25 cellular contexts compared by ENCODE assay signal in genomic region chr9:35685506-35685905, GRCh38. TPM values are rescaled to one million over a fixed set of nuclear protein-coding genes. Genes with fewer than 3 reads are reported as not detected.
DNase-seq lines count a peak whose midpoint lies in the region; ATAC-seq, FAIRE-seq and TF ChIP-seq lines count a peak whose summit lies in the region.
"Had no signal": no experiment of that assay in that cellular context is flagged by ENCODE, and none has a peak within 500 bp of the region (broad histone marks: within the 10 kb centered on the region; RNA-seq: fewer than 3 reads in every experiment).

No MANE protein-coding gene starts in this region.

- H3K9ac ChIP-seq in K562 (ENCODE audit: insufficient read depth in 1 of 2, low read depth in 2 of 2, low read length in 2 of 2) = peak overlapping the region in 1 of 2 experiments; percentile 20; a peak in 1 of 4 replicates

- peaks cover 37% of the 10 kb centered on the region for H3K4me1 Mint-ChIP-seq in endothelial cell (ENCODE audit: unreplicated experiment)

- intact Hi-C loops in K562 (cut with micrococcal nuclease) = no loop called here
- intact Hi-C loops in right lobe of liver (cut with DNase I) = no loop called here
- intact Hi-C loops in gastrocnemius medialis (cut with DNase I; ENCODE audit: low total_unique reads) = loop anchor here (5.0 kb wide), 1 partner anchor 693 kb away; no protein-coding TSS in a partner anchor
- intact Hi-C loops in A673 (cut with micrococcal nuclease; ENCODE audit: unreplicated experiment) = no loop called here

- WGBS in K562 (ENCODE audit: insufficient coverage, low coverage, missing lambda C conversion rate) = 72% methylated on average over 4 of the region's 13 CpGs
- WGBS in right lobe of liver (ENCODE audit: insufficient coverage, low coverage, low lambda C conversion rate, missing lambda C conversion rate) = 41% methylated on average over 5 of the region's 13 CpGs

- H3K36me3 Mint-ChIP-seq in endothelial cell (ENCODE audit: low read depth, unreplicated experiment) = peaks cover 33% of the 10 kb centered on the region
- H3K36me3 Mint-ChIP-seq: memory B cell; naive thymus-derived CD8-positive, alpha-beta T cell had no signal

- DNase-seq in AG04450 (ENCODE audit: low read depth, low spot score) (no peak), K562 (ENCODE audit: extremely low read depth in 1 of 4, low spot score in 3 of 4) (no peak), right lobe of liver (peak in 1 of 3 donors; percentile 15), gastrocnemius medialis (no peak), mucosa of gallbladder (ENCODE audit: low spot score) (no peak), A673 (ENCODE audit: low spot score) (no peak), endothelial cell (ENCODE audit: low spot score) (no peak), NCI-H1105 treated with DMSO at 0.1 percent for 48 hours (lab: John Stamatoyannopoulos, UW) (no peak)
- DNase-seq: ACHN; activated CD4-positive, CD25-positive, alpha-beta regulatory T cell treated with anti-CD3 and anti-CD28 coated beads, Interleukin-2, amount 50 U/mL, for 72 hours; activated CD8-positive, alpha-beta memory T cell treated with anti-CD3 and anti-CD28 coated beads for 24 hours; activated naive CD4-positive, alpha-beta T cell treated with anti-CD3 and anti-CD28 coated beads for 36 hours; activated T-cell treated with anti-CD3 and anti-CD28 coated beads, Interleukin-2, amount 50 U/mL, for 4 hours; endodermal cell; hippocampal formation; naive thymus-derived CD8-positive, alpha-beta T cell; NCI-H1105; NCI-H2107; NCI-H524; RPMI8226; stimulated activated CD4-positive, alpha-beta T cell treated with anti-CD3 and anti-CD28 coated beads, Interleukin-4, amount 100 ng/mL, for 1 hour; stimulated activated naive CD8-positive, alpha-beta T cell treated with anti-CD3 and anti-CD28 coated beads, Interleukin-15, amount 100 ng/mL, for 72 hours had no signal

- H3K9me1 ChIP-seq in K562 (ENCODE audit: control insufficient read depth, insufficient read depth, low read length) = no peaks in the 10 kb centered on the region

- H3K79me2 ChIP-seq in K562 (ENCODE audit: control insufficient read depth, insufficient read depth, low read length) = no peaks in the 10 kb centered on the region

- H3K9me3 ChIP-seq in AG04450 (ENCODE audit: control insufficient read depth, insufficient read depth, low read length) = no peaks in the 10 kb centered on the region; the same call in 1 of the 2 replicates
- no peaks in the 10 kb centered on the region for H3K9me3 ChIP-seq in K562 (replicated peaks; ENCODE audit: control insufficient read depth, insufficient read depth, low read depth, low read length)
- no peaks in the 10 kb centered on the region for H3K9me3 ChIP-seq in right lobe of liver
- H3K9me3 ChIP-seq in gastrocnemius medialis = no peaks in the 10 kb centered on the region
- H3K9me3 ChIP-seq in A673 (ENCODE audit: low read depth, low read length, poor library complexity, severe bottlenecking) = no peaks in the 10 kb centered on the region
- H3K9me3 ChIP-seq: HAP-1 had no signal

- ATAC-seq in K562 = no peak
- peak in 3 of 4 donors; percentile 14 to 66 (median 34) for ATAC-seq in right lobe of liver
- no peak for ATAC-seq in gastrocnemius medialis
- ATAC-seq: activated T-cell treated with anti-CD3 and anti-CD28 coated beads, Interleukin-2, amount 50 U/mL, for 4 hours; naive thymus-derived CD8-positive, alpha-beta T cell; stimulated activated naive CD8-positive, alpha-beta T cell treated with anti-CD3 and anti-CD28 coated beads, Interleukin-15, amount 100 ng/mL, for 72 hours had no signal

- H4K20me1 ChIP-seq in K562 (replicated peaks; ENCODE audit: control insufficient read depth, insufficient read depth, low read length) = no peaks in the 10 kb centered on the region

- peaks cover 11% of the 10 kb centered on the region for H3K27me3 Mint-ChIP-seq in endothelial cell (ENCODE audit: unreplicated experiment)
- H3K27me3 Mint-ChIP-seq: memory B cell; naive thymus-derived CD8-positive, alpha-beta T cell; stimulated activated naive CD8-positive, alpha-beta T cell treated with anti-CD3 and anti-CD28 coated beads, Interleukin-15, amount 100 ng/mL, for 72 hours had no signal

- H3K4me1 ChIP-seq in K562 (replicated peaks in 1 of 2; ENCODE audit: control insufficient read depth in 2 of 2, insufficient read depth in 2 of 2, low read length in 2 of 2) = peaks cover 13 to 16% of the 10 kb centered on the region in 2 experiments; a peak in 4 of 5 replicates
- H3K4me1 ChIP-seq in right lobe of liver = peaks cover 0 to 2% (median 0%) of the 10 kb centered on the region in 4 donors
- peaks cover 40 to 51% of the 10 kb centered on the region in 2 donors for H3K4me1 ChIP-seq in gastrocnemius medialis
- peaks cover 25% of the 10 kb centered on the region for H3K4me1 ChIP-seq in A673 (ENCODE audit: insufficient read depth, low read length, poor library complexity, severe bottlenecking)
- H3K4me1 ChIP-seq: HAP-1 had no signal

- no peaks in the 10 kb centered on the region for H3K9me3 Mint-ChIP-seq in endothelial cell (ENCODE audit: unreplicated experiment)
- H3K9me3 Mint-ChIP-seq: activated naive CD4-positive, alpha-beta T cell treated with anti-CD3 and anti-CD28 coated beads for 36 hours; activated T-cell treated with anti-CD3 and anti-CD28 coated beads, Interleukin-2, amount 50 U/mL, for 4 hours; endodermal cell; memory B cell; naive thymus-derived CD8-positive, alpha-beta T cell; stimulated activated naive CD8-positive, alpha-beta T cell treated with anti-CD3 and anti-CD28 coated beads, Interleukin-15, amount 100 ng/mL, for 72 hours had no signal

- no peaks in the 10 kb centered on the region for H3K27me3 ChIP-seq in AG04450 (ENCODE audit: control insufficient read depth, insufficient read depth, low read length)
- no peaks in the 10 kb centered on the region for H3K27me3 ChIP-seq in K562 (ENCODE audit: control insufficient read depth in 2 of 2, insufficient read depth in 2 of 2, low read length in 2 of 2)
- no peaks in the 10 kb centered on the region for H3K27me3 ChIP-seq in right lobe of liver
- no peaks in the 10 kb centered on the region for H3K27me3 ChIP-seq in gastrocnemius medialis
- H3K27me3 ChIP-seq in A673 (replicated peaks; ENCODE audit: insufficient read depth, low read depth, low read length, poor library complexity) = no peaks in the 10 kb centered on the region

- in situ Hi-C loops in K562 (cut with MboI) (no loop called here), gastrocnemius medialis (cut with MboI; ENCODE audit: low sequenced_read_pairs in 4 of 4) (no loop called here)

- CTCF ChIA-PET in AG04450 (lab: Charles Lee) = interaction anchor here (6.4 kb wide), 1 partner anchor 11 kb away, joined by 43 read pairs; no protein-coding TSS in a partner anchor
- CTCF ChIA-PET in K562 (lab: Yijun Ruan, JAX; ENCODE audit: low intra/inter-chr PET ratio) = no interaction called here
- CTCF ChIA-PET in A673 (lab: Charles Lee) = no interaction called here

- no peak overlapping the region for H3K27ac Mint-ChIP-seq in endothelial cell (ENCODE audit: unreplicated experiment)
- H3K27ac Mint-ChIP-seq: activated naive CD4-positive, alpha-beta T cell treated with anti-CD3 and anti-CD28 coated beads for 36 hours; endodermal cell; memory B cell; stimulated activated naive CD8-positive, alpha-beta T cell treated with anti-CD3 and anti-CD28 coated beads, Interleukin-15, amount 100 ng/mL, for 72 hours had no signal

- no peak for FAIRE-seq in K562 (lab: Jason Lieb, UNC)
- FAIRE-seq: HTR-8/SVneo had no signal

- TF ChIP-seq RAD21 in K562 (CRISPR knock-in tag; conservative IDR thresholded peaks at IDR 0.05 in 1 of 2, IDR thresholded peaks at IDR 0.05 in 1 of 2) = no peak

- no peak overlapping the region for H3K4me3 Mint-ChIP-seq in endothelial cell (ENCODE audit: unreplicated experiment)
- H3K4me3 Mint-ChIP-seq: activated naive CD4-positive, alpha-beta T cell treated with anti-CD3 and anti-CD28 coated beads for 36 hours; activated T-cell treated with anti-CD3 and anti-CD28 coated beads, Interleukin-2, amount 50 U/mL, for 4 hours; endodermal cell; memory B cell; naive thymus-derived CD8-positive, alpha-beta T cell; stimulated activated naive CD8-positive, alpha-beta T cell treated with anti-CD3 and anti-CD28 coated beads, Interleukin-15, amount 100 ng/mL, for 72 hours had no signal

- TF ChIP-seq EP300 in K562 (IDR thresholded peaks at IDR 0.05; ENCODE audit: low read length) = no peak

- peak overlapping the region; percentile 37 for H3K4me3 ChIP-seq in AG04450 (ENCODE audit: low read depth, low read length)
- H3K4me3 ChIP-seq in K562 = no peak overlapping the region
- no peak overlapping the region for H3K4me3 ChIP-seq in right lobe of liver
- peak overlapping the region in 1 of 4 donors; percentile 77 for H3K4me3 ChIP-seq in gastrocnemius medialis
- H3K4me3 ChIP-seq in A673 (ENCODE audit: low read depth, low read length, poor library complexity, severe bottlenecking) = no peak overlapping the region
- H3K4me3 ChIP-seq: HAP-1 had no signal

- TF ChIP-seq CTCF in AG04450 (IDR thresholded peaks at IDR 0.05; ENCODE audit: low read depth, low read length) (no peak), K562 (IDR thresholded peaks at IDR 0.05 in 2 of 3, conservative IDR thresholded peaks at IDR 0.05 in 1 of 3; ENCODE audit: insufficient read depth in 2 of 3, low read depth in 1 of 3, low read length in 3 of 3) (no peak), right lobe of liver (IDR thresholded peaks at IDR 0.05) (no peak), gastrocnemius medialis (IDR thresholded peaks at IDR 0.05 in 4 of 5, conservative IDR thresholded peaks at IDR 0.05 in 1 of 5) (no peak), A673 (conservative IDR thresholded peaks at IDR 0.05; ENCODE audit: low read depth, low read length) (no peak), endothelial cell (IDR thresholded peaks at IDR 0.05; ENCODE audit: unreplicated experiment) (no peak)

- no peak overlapping the region for H2AFZ ChIP-seq in K562 (ENCODE audit: low read depth, low read length)

- H3K36me3 ChIP-seq in K562 (ENCODE audit: control insufficient read depth, insufficient read depth, low read length) = peaks cover 7% of the 10 kb centered on the region; the same call in 2 of the 3 replicates
- H3K36me3 ChIP-seq in right lobe of liver = no peaks in the 10 kb centered on the region
- peaks cover 0 to 32% of the 10 kb centered on the region in 2 donors for H3K36me3 ChIP-seq in gastrocnemius medialis
- H3K36me3 ChIP-seq in A673 (ENCODE audit: insufficient read depth, low read length, poor library complexity, severe bottlenecking) = peaks cover 5% of the 10 kb centered on the region
- H3K36me3 ChIP-seq: HAP-1 had no signal

- TF ChIP-seq POLR2A in K562 (conservative IDR thresholded peaks at IDR 0.05) (no peak), right lobe of liver (IDR thresholded peaks at IDR 0.05) (no peak), gastrocnemius medialis (IDR thresholded peaks at IDR 0.05) (no peak)

- POLR2A ChIA-PET in AG04450 (lab: Yijun Ruan, JAX) (interaction anchor here (1.3 to 9.1 kb wide), 5 partner anchors 10 to 47 kb away, joined by 3 to 75 read pairs (median 15); partner anchors contain the start of genes ARHGEF39, CCDC107, CREB3 and RMRP), K562 (lab: Yijun Ruan, JAX) (interaction anchor here (1.1 to 1.3 kb wide), 2 partner anchors 9 to 127 kb away, joined by 4 to 5 read pairs; partner anchors contain the start of gene SPAG8), A673 (lab: Charles Lee; ENCODE audit: low non-redundant PET) (no interaction called here)

- H3K27ac ChIP-seq in AG04450 (ENCODE audit: low read depth, low read length) = peak overlapping the region; percentile 52
- no peak overlapping the region for H3K27ac ChIP-seq in K562 (ENCODE audit: extremely low read depth, low read depth, low read length)
- no peak overlapping the region for H3K27ac ChIP-seq in right lobe of liver
- peak overlapping the region; percentile 97 to 99 (median 98) for H3K27ac ChIP-seq in gastrocnemius medialis
- H3K27ac ChIP-seq in A673 (ENCODE audit: low read depth, low read length, poor library complexity, severe bottlenecking) = no peak overlapping the region

- BruUV-seq in K562 (replicated peaks; lab: Mats Ljungman, UMichigan) = no TSS peak
- no TSS peak for BruUV-seq in A673 (replicated peaks; lab: Mats Ljungman, UMichigan)

- H3K4me2 ChIP-seq in K562 (ENCODE audit: insufficient read depth, low read length) = no peak overlapping the region

RNA-seq across cellular contexts. Expression of gene TPM2, which starts 4.2 kb away (rescaled TPM):
- polyA plus RNA-seq in AG04450 (2011; rRNA removed) (1,535 and 1,633 TPM in 2 replicates), K562 (2011; rRNA removed) (4.6 and 7.9 TPM in 2 replicates), K562 (2014; fragmentation: Illumina TruSeq; extraction: Trizol) (4.9 and 5.2 TPM in 2 replicates), K562 (2014; fragmentation: Nextera tagmentation; extraction: Ambion mirVana) (under 1 TPM; 0.28 to 0.56 TPM), K562 (2014; rRNA removed) (9.8 and 16.1 TPM in 2 replicates)
- polyA minus RNA-seq in AG04450 (2011; rRNA and poly(A)+ RNA removed) = 470 and 477 TPM in 2 replicates
- 40.2 and 54.0 TPM in 2 replicates for total RNA-seq in K562 (2011; cell fraction: chromatin; rRNA removed; ENCODE audit: low replicate concordance)
- total RNA-seq in K562 (2011; cell fraction: nucleolus; rRNA removed) = 25.3 and 29.3 TPM in 2 replicates
- 34.5 and 39.0 TPM in 2 replicates for total RNA-seq in K562 (2011; cell fraction: nucleoplasm; rRNA removed)
- total RNA-seq in K562 (2014; rRNA removed) (4.5 TPM in 2 replicates), K562 (2014; rRNA removed; fragmentation: Illumina TruSeq; extraction: Trizol) (1.7 and 1.8 TPM in 2 replicates), K562 (2015; rRNA removed; fragmentation: Illumina TruSeq; extraction: Trizol) (2.9 and 3.3 TPM in 2 replicates), K562 (2021) (6.9 and 9.1 TPM in 2 replicates), right lobe of liver (10 to 100 TPM in 4 of 6 experiments, 1 to 10 TPM in 2; 4.7 to 23.3 (median 12.4) TPM), gastrocnemius medialis (1,000 to 10,000 TPM; 6,121 to 7,913 (median 7,020) TPM), mucosa of gallbladder (1,716 TPM), A673 (2021) (39.2 and 44.3 TPM in 2 replicates), endothelial cell (ENCODE audit: unreplicated experiment) (173 TPM)
- polyA plus RNA-seq in K562 (2011; cell fraction: cytosol; rRNA removed) = 1.1 and 2.0 TPM in 2 replicates
- polyA plus RNA-seq in K562 (2011; cell fraction: nucleus; rRNA removed) = 63.3 and 81.9 TPM in 2 replicates
- polyA plus RNA-seq in K562 (2012) = 7.8 and 11.9 TPM in 2 replicates
- 0.91 and 1.3 TPM in 2 replicates for polyA minus RNA-seq in K562 (2011; rRNA and poly(A)+ RNA removed)
- polyA minus RNA-seq in K562 (2011; cell fraction: cytosol; rRNA and poly(A)+ RNA removed) = 2.1 and 5.4 TPM in 2 replicates
- polyA minus RNA-seq in K562 (2011; cell fraction: nucleus; rRNA and poly(A)+ RNA removed) = 5.0 and 5.3 TPM in 2 replicates

RNA-seq across cellular contexts. Expression of gene CA9, which starts 11.8 kb away (rescaled TPM):
- 1.2 and 1.3 TPM in 2 replicates for polyA plus RNA-seq in AG04450 (2011; rRNA removed)
- polyA minus RNA-seq in AG04450 (2011; rRNA and poly(A)+ RNA removed) = 0.83 TPM in 1 of 2 replicates, not detected in the other
- 3.0 and 11.1 TPM in 2 replicates for total RNA-seq in K562 (2011; cell fraction: chromatin; rRNA removed; ENCODE audit: low replicate concordance)
- total RNA-seq in K562 (2011; cell fraction: nucleolus; rRNA removed) = 11.6 and 14.5 TPM in 2 replicates
- 8.3 and 12.4 TPM in 2 replicates for total RNA-seq in K562 (2011; cell fraction: nucleoplasm; rRNA removed)
- total RNA-seq in K562 (2014; rRNA removed) = 0.36 and 0.45 TPM in 2 replicates
- total RNA-seq in K562 (2014; rRNA removed; fragmentation: Illumina TruSeq; extraction: Trizol) = not detected in 2 replicates
- total RNA-seq in K562 (2015; rRNA removed; fragmentation: Illumina TruSeq; extraction: Trizol) = not detected in 2 replicates
- total RNA-seq in K562 (2021) = 0.63 and 0.73 TPM in 2 replicates
- polyA plus RNA-seq in K562 (2011; rRNA removed) = 10.6 and 13.0 TPM in 2 replicates
- 9.3 and 13.2 TPM in 2 replicates for polyA plus RNA-seq in K562 (2011; cell fraction: cytosol; rRNA removed)
- polyA plus RNA-seq in K562 (2011; cell fraction: nucleus; rRNA removed) = 9.5 and 15.2 TPM in 2 replicates
- 2.4 and 2.7 TPM in 2 replicates for polyA plus RNA-seq in K562 (2012)
- polyA plus RNA-seq in K562 (2014; fragmentation: Illumina TruSeq; extraction: Trizol) = 0.15 and 0.24 TPM in 2 replicates
- polyA plus RNA-seq in K562 (2014; fragmentation: Nextera tagmentation; extraction: Ambion mirVana) = not detected
- 0.60 TPM in 1 of 2 replicates, not detected in the other for polyA plus RNA-seq in K562 (2014; rRNA removed)
- 1.4 and 1.5 TPM in 2 replicates for polyA minus RNA-seq in K562 (2011; rRNA and poly(A)+ RNA removed)
- polyA minus RNA-seq in K562 (2011; cell fraction: cytosol; rRNA and poly(A)+ RNA removed) = 3.1 and 4.2 TPM in 2 replicates
- 0.78 and 1.2 TPM in 2 replicates for polyA minus RNA-seq in K562 (2011; cell fraction: nucleus; rRNA and poly(A)+ RNA removed)
- total RNA-seq in right lobe of liver = 1 to 10 TPM in 1 of 6 experiments, under 1 TPM in 4, not detected in 1; 0.64 to 1.6 (median 0.93) TPM
- not detected for total RNA-seq in gastrocnemius medialis
- 777 TPM for total RNA-seq in mucosa of gallbladder
- 0.32 and 1.4 TPM in 2 replicates for total RNA-seq in A673 (2021)
- 1.5 TPM for total RNA-seq in endothelial cell (ENCODE audit: unreplicated experiment)
- total RNA-seq: naive thymus-derived CD8-positive, alpha-beta T cell had no signal
- polyA plus RNA-seq: naive thymus-derived CD8-positive, alpha-beta T cell had no signal

RNA-seq across cellular contexts. Expression of gene ARHGEF39, which starts 20.5 kb away (rescaled TPM):
- polyA plus RNA-seq in AG04450 (2011; rRNA removed) = 1.1 and 1.2 TPM in 2 replicates
- 1.7 and 2.9 TPM in 2 replicates for polyA minus RNA-seq in AG04450 (2011; rRNA and poly(A)+ RNA removed)
- 35.7 and 63.9 TPM in 2 replicates for total RNA-seq in K562 (2011; cell fraction: chromatin; rRNA removed; ENCODE audit: low replicate concordance)
- total RNA-seq in K562 (2011; cell fraction: nucleolus; rRNA removed) = 41.4 and 45.8 TPM in 2 replicates
- total RNA-seq in K562 (2011; cell fraction: nucleoplasm; rRNA removed) = 37.0 and 37.6 TPM in 2 replicates
- total RNA-seq in K562 (2014; rRNA removed) = 7.6 and 7.7 TPM in 2 replicates
- 10.0 and 12.0 TPM in 2 replicates for total RNA-seq in K562 (2014; rRNA removed; fragmentation: Illumina TruSeq; extraction: Trizol)
- 12.7 and 12.9 TPM in 2 replicates for total RNA-seq in K562 (2015; rRNA removed; fragmentation: Illumina TruSeq; extraction: Trizol)
- total RNA-seq in K562 (2021) = 15.1 and 16.1 TPM in 2 replicates
- polyA plus RNA-seq in K562 (2011; rRNA removed) = 20.7 and 20.8 TPM in 2 replicates
- 16.1 and 21.4 TPM in 2 replicates for polyA plus RNA-seq in K562 (2011; cell fraction: cytosol; rRNA removed)
- 50.2 and 64.3 TPM in 2 replicates for polyA plus RNA-seq in K562 (2011; cell fraction: nucleus; rRNA removed)
- polyA plus RNA-seq in K562 (2012) = 9.6 and 15.8 TPM in 2 replicates
- polyA plus RNA-seq in K562 (2014; fragmentation: Illumina TruSeq; extraction: Trizol) = 19.6 and 21.7 TPM in 2 replicates
- 1 to 10 TPM; 2.8 to 5.5 TPM for polyA plus RNA-seq in K562 (2014; fragmentation: Nextera tagmentation; extraction: Ambion mirVana)
- polyA plus RNA-seq in K562 (2014; rRNA removed) = 17.2 and 21.7 TPM in 2 replicates
- 11.9 and 12.1 TPM in 2 replicates for polyA minus RNA-seq in K562 (2011; rRNA and poly(A)+ RNA removed)
- 10.7 and 12.1 TPM in 2 replicates for polyA minus RNA-seq in K562 (2011; cell fraction: cytosol; rRNA and poly(A)+ RNA removed)
- 16.8 and 19.7 TPM in 2 replicates for polyA minus RNA-seq in K562 (2011; cell fraction: nucleus; rRNA and poly(A)+ RNA removed)
- 1 to 10 TPM in 1 of 6 experiments, under 1 TPM in 5; 0.11 to 3.6 (median 0.43) TPM for total RNA-seq in right lobe of liver
- total RNA-seq in gastrocnemius medialis = under 1 TPM in 2 of 4 donors, not detected in 2; 0.07 to 0.10 TPM
- total RNA-seq in mucosa of gallbladder = 6.4 TPM
- total RNA-seq in A673 (2021) = 25.0 and 27.7 TPM in 2 replicates
- total RNA-seq in endothelial cell (ENCODE audit: unreplicated experiment) = 1.4 TPM

RNA-seq across cellular contexts. Expression of gene CCDC107, which starts 27.4 kb away (rescaled TPM):
- polyA plus RNA-seq in AG04450 (2011; rRNA removed) = 11.8 TPM in 2 replicates
- 5.1 and 7.8 TPM in 2 replicates for polyA minus RNA-seq in AG04450 (2011; rRNA and poly(A)+ RNA removed)
- 5.7 and 12.2 TPM in 2 replicates for total RNA-seq in K562 (2011; cell fraction: chromatin; rRNA removed; ENCODE audit: low replicate concordance)
- 13.5 and 13.7 TPM in 2 replicates for total RNA-seq in K562 (2011; cell fraction: nucleolus; rRNA removed)
- total RNA-seq in K562 (2011; cell fraction: nucleoplasm; rRNA removed) = 9.7 and 11.8 TPM in 2 replicates
- total RNA-seq in K562 (2014; rRNA removed) = 8.1 and 10.8 TPM in 2 replicates
- 3.5 and 4.2 TPM in 2 replicates for total RNA-seq in K562 (2014; rRNA removed; fragmentation: Illumina TruSeq; extraction: Trizol)
- 6.0 and 6.1 TPM in 2 replicates for total RNA-seq in K562 (2015; rRNA removed; fragmentation: Illumina TruSeq; extraction: Trizol)
- total RNA-seq in K562 (2021) = 7.0 and 9.7 TPM in 2 replicates
- 6.6 and 7.7 TPM in 2 replicates for polyA plus RNA-seq in K562 (2011; rRNA removed)
- 7.4 and 13.4 TPM in 2 replicates for polyA plus RNA-seq in K562 (2011; cell fraction: cytosol; rRNA removed)
- 9.8 and 11.3 TPM in 2 replicates for polyA plus RNA-seq in K562 (2011; cell fraction: nucleus; rRNA removed)
- polyA plus RNA-seq in K562 (2012) = 6.8 and 9.9 TPM in 2 replicates
- polyA plus RNA-seq in K562 (2014; fragmentation: Illumina TruSeq; extraction: Trizol) = 4.7 and 5.1 TPM in 2 replicates
- polyA plus RNA-seq in K562 (2014; fragmentation: Nextera tagmentation; extraction: Ambion mirVana) = under 1 TPM in 1 of 2 experiments, not detected in 1; 0.35 TPM
- polyA plus RNA-seq in K562 (2014; rRNA removed) = 9.9 and 11.3 TPM in 2 replicates
- polyA minus RNA-seq in K562 (2011; rRNA and poly(A)+ RNA removed) = 2.0 and 3.0 TPM in 2 replicates
- 2.2 and 4.6 TPM in 2 replicates for polyA minus RNA-seq in K562 (2011; cell fraction: cytosol; rRNA and poly(A)+ RNA removed)
- 4.2 and 5.2 TPM in 2 replicates for polyA minus RNA-seq in K562 (2011; cell fraction: nucleus; rRNA and poly(A)+ RNA removed)
- total RNA-seq in right lobe of liver = 10 to 100 TPM; 10.0 to 24.2 (median 15.3) TPM
- 10 to 100 TPM; 21.9 to 45.3 (median 31.5) TPM for total RNA-seq in gastrocnemius medialis
- 59.2 TPM for total RNA-seq in mucosa of gallbladder
- total RNA-seq in A673 (2021) = 12.9 and 16.4 TPM in 2 replicates
- 13.5 TPM for total RNA-seq in endothelial cell (ENCODE audit: unreplicated experiment)

RNA-seq across cellular contexts. Expression of gene RMRP, which starts 27.7 kb away (rescaled TPM):
- polyA plus RNA-seq in AG04450 (2011; rRNA removed) (173 and 306 TPM in 2 replicates), K562 (2011; rRNA removed) (30.6 and 75.7 TPM in 2 replicates), K562 (2014; fragmentation: Illumina TruSeq; extraction: Trizol) (not detected in 2 replicates), K562 (2014; fragmentation: Nextera tagmentation; extraction: Ambion mirVana) (not detected), K562 (2014; rRNA removed) (968 and 2,315 TPM in 2 replicates)
- 6,565 and 7,222 TPM in 2 replicates for polyA minus RNA-seq in AG04450 (2011; rRNA and poly(A)+ RNA removed)
- 2,409 and 13,688 TPM in 2 replicates for total RNA-seq in K562 (2011; cell fraction: chromatin; rRNA removed; ENCODE audit: low replicate concordance)
- 206,583 and 250,153 TPM in 2 replicates for total RNA-seq in K562 (2011; cell fraction: nucleolus; rRNA removed)
- total RNA-seq in K562 (2011; cell fraction: nucleoplasm; rRNA removed) = 28,297 and 120,670 TPM in 2 replicates
- total RNA-seq in K562 (2014; rRNA removed) (32,097 and 89,974 TPM in 2 replicates), K562 (2014; rRNA removed; fragmentation: Illumina TruSeq; extraction: Trizol) (175 and 799 TPM in 2 replicates), K562 (2015; rRNA removed; fragmentation: Illumina TruSeq; extraction: Trizol) (29,003 and 31,020 TPM in 2 replicates), K562 (2021) (25,789 and 26,070 TPM in 2 replicates), right lobe of liver (over 10,000 TPM in 2 of 6 experiments, 1,000 to 10,000 TPM in 4; 1,534 to 17,791 (median 6,650) TPM), gastrocnemius medialis (100 to 1,000 TPM; 115 to 715 (median 367) TPM), mucosa of gallbladder (17,824 TPM), A673 (2021) (13,531 and 14,573 TPM in 2 replicates), endothelial cell (ENCODE audit: unreplicated experiment) (32,961 TPM)
- polyA plus RNA-seq in K562 (2011; cell fraction: cytosol; rRNA removed) = 259 and 413 TPM in 2 replicates
- polyA plus RNA-seq in K562 (2011; cell fraction: nucleus; rRNA removed) = 1,135 and 1,314 TPM in 2 replicates
- polyA plus RNA-seq in K562 (2012) = 26.0 and 33.8 TPM in 2 replicates
- 12,492 and 15,730 TPM in 2 replicates for polyA minus RNA-seq in K562 (2011; rRNA and poly(A)+ RNA removed)
- 24,287 and 37,114 TPM in 2 replicates for polyA minus RNA-seq in K562 (2011; cell fraction: cytosol; rRNA and poly(A)+ RNA removed)
- 96,449 and 361,724 TPM in 2 replicates for polyA minus RNA-seq in K562 (2011; cell fraction: nucleus; rRNA and poly(A)+ RNA removed)

Comparison
In these comparisons a context has a peak if more than half of its experiments do, and no peak if none do; other contexts are left out.
1. H3K27ac ChIP-seq: peak in AG04450 (single experiment) and gastrocnemius medialis (4 of 4); none in K562 (single experiment), right lobe of liver (0 of 3) and A673 (single experiment).
2. ATAC-seq: peak in right lobe of liver (3 of 4); none in K562 (single experiment) and gastrocnemius medialis (0 of 2).
3. RNA of gene CA9, which starts 11.8 kb away (total RNA-seq): 777 TPM in mucosa of gallbladder (single experiment); 1.5 TPM in endothelial cell (single experiment), 0.64 to 1.6 TPM in right lobe of liver, 0.36 to 14.5 TPM in K562, 0.32 to 1.4 TPM in A673 and not detected in gastrocnemius medialis; every median in the first group is over 10 times any median in the second.